In the genomic region with DNA sequence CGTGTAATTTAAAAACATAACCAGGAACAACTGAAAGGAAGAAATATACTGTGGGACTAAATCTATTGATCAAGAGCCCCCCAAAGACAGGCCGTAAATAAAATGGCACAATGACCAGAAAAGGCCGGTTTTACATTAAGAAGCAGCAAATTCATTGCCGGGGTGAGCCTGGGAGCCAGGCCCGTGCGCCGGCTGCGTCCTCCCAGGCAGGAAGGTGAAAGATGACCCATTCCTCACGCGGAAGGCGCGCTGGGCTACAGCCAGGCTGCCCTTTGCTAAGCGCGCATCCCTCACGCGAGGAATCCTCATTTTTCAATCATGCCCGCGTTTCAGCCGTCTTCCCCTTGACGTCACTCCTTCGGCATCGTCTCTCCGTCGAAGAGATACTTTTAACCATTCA, we compare ENCODE assay signal across 24 cellular contexts.
"Had no signal": no experiment of that assay in that cellular context is flagged by ENCODE, and none has a peak within 500 bp of the region (broad histone marks: within the 10 kb centered on the region; RNA-seq: fewer than 3 reads in every experiment).

No MANE protein-coding gene starts in this region.

- H3K27ac Mint-ChIP-seq: immature natural killer cell; mesothelial cell of epicardium; natural killer cell; stimulated activated naive B cell treated with anti-CD40 and anti-IgM and Interleukin-4, amounts not matched to agents 10 μg/mL and 1 μg/mL and 100 μg/mL, for 72 hours had no signal

- DNase-seq: hypothalamus; immature natural killer cell; kidney; left colon; left ventricle myocardium inferior; mesendoderm; naive B cell; natural killer cell; nucleus accumbens; psoas muscle; right lobe of liver; stimulated activated CD4-positive, alpha-beta T cell treated with anti-CD3 and anti-CD28 coated beads, Interleukin-1b, Interleukin-23, amount 100 ng/mL, for 48 hours; stimulated activated CD4-positive, alpha-beta T cell treated with anti-CD3 and anti-CD28 coated beads, Interleukin-4, amount 100 ng/mL, for 1 hour; stimulated activated naive B cell treated with anti-CD40 and anti-IgM and Interleukin-4, amounts not matched to agents 10 μg/mL and 1 μg/mL and 100 μg/mL, for 72 hours; stimulated activated naive CD8-positive, alpha-beta T cell treated with anti-CD3 and anti-CD28 coated beads, Interleukin-15, Interleukin-2, amounts not matched to agents 100 U/mL and 50 U/mL, for 24 hours; stomach; testis; thyroid gland; transverse colon had no signal

- H3K9me3 ChIP-seq: left ventricle myocardium inferior, psoas muscle, right lobe of liver, stomach, testis, thyroid gland, transverse colon, upper lobe of left lung had no signal

- ATAC-seq: left colon; natural killer cell; psoas muscle; stimulated activated naive B cell treated with anti-CD40 and anti-IgM and Interleukin-4, amounts not matched to agents 10 μg/mL and 1 μg/mL and 100 μg/mL, for 72 hours; stimulated activated naive CD8-positive, alpha-beta T cell treated with anti-CD3 and anti-CD28 coated beads, Interleukin-15, Interleukin-2, amounts not matched to agents 100 U/mL and 50 U/mL, for 24 hours had no signal

- H2AFZ ChIP-seq: parathyroid adenoma had no signal

- H3K9me3 Mint-ChIP-seq: immature natural killer cell; mesothelial cell of epicardium; naive B cell; natural killer cell; stimulated activated naive B cell treated with anti-CD40 and anti-IgM and Interleukin-4, amounts not matched to agents 10 μg/mL and 1 μg/mL and 100 μg/mL, for 72 hours had no signal

- H3K4me2 ChIP-seq: smooth muscle cell had no signal

- H3K27ac ChIP-seq: left ventricle myocardium inferior, parathyroid adenoma, psoas muscle, right lobe of liver, stomach, testis, thyroid gland, transverse colon, upper lobe of left lung had no signal

- H3K4me3 Mint-ChIP-seq: immature natural killer cell; mesothelial cell of epicardium; naive B cell; natural killer cell; stimulated activated naive B cell treated with anti-CD40 and anti-IgM and Interleukin-4, amounts not matched to agents 10 μg/mL and 1 μg/mL and 100 μg/mL, for 72 hours had no signal

- H3K9ac ChIP-seq: parathyroid adenoma had no signal

- H3K27me3 ChIP-seq: right lobe of liver, testis, thyroid gland, transverse colon, upper lobe of left lung had no signal

- H3K4me1 ChIP-seq: parathyroid adenoma, psoas muscle, right lobe of liver, stomach, testis, thyroid gland, transverse colon had no signal

- H3K36me3 ChIP-seq: left ventricle myocardium inferior, right lobe of liver, stomach, thyroid gland, transverse colon, upper lobe of left lung had no signal

- H3K36me3 Mint-ChIP-seq: immature natural killer cell; mesothelial cell of epicardium; naive B cell; natural killer cell; stimulated activated naive B cell treated with anti-CD40 and anti-IgM and Interleukin-4, amounts not matched to agents 10 μg/mL and 1 μg/mL and 100 μg/mL, for 72 hours had no signal

- H3K4me1 Mint-ChIP-seq: immature natural killer cell; naive B cell; natural killer cell; stimulated activated naive B cell treated with anti-CD40 and anti-IgM and Interleukin-4, amounts not matched to agents 10 μg/mL and 1 μg/mL and 100 μg/mL, for 72 hours had no signal

- H3K4me3 ChIP-seq: left ventricle myocardium inferior, lung, psoas muscle, right lobe of liver, smooth muscle cell, stomach, testis, thyroid gland, transverse colon, upper lobe of left lung had no signal
